In genomic region chr14:77825895-77826519, GRCh38 we compare ENCODE assay signal across 1 cellular context.
A peak's percentile ranks its signal among the peaks of the same experiment; 100 is the strongest.
TF ChIP-seq lines count a peak whose summit lies in the region.

No MANE protein-coding gene starts in this region.

TF ChIP-seq in K562, 482 proteins besides CTCF, POLR2A, EP300 and RAD21 (continued from another document and continues in another):
- TF ChIP-seq CBFA2T3 (IDR thresholded peaks at IDR 0.05) (peak; percentile 95), RREB1 (CRISPR knock-in tag; IDR thresholded peaks at IDR 0.05) (0 out of 2 replicates have a peak, but pooled peaks have one; percentile 22), MBD2 (IDR thresholded peaks at IDR 0.05; ENCODE audit: borderline replicate concordance, low read depth) (peak; percentile 71; the same call in 1 of the 2 replicates), ZNF589 (CRISPR knock-in tag; IDR thresholded peaks at IDR 0.05; ENCODE audit: low read depth) (peak; percentile 68; the same call in 1 of the 2 replicates), TAL1 (IDR thresholded peaks at IDR 0.05) (peak; percentile 83), ZNF197 (CRISPR knock-in tag; IDR thresholded peaks at IDR 0.05; ENCODE audit: low read depth) (peak; percentile 62; the same call in 1 of the 2 replicates), ELF1 (tag; IDR thresholded peaks at IDR 0.05) (no peak), MYC (IDR thresholded peaks at IDR 0.05; ENCODE audit: low read depth, low read length) (0 out of 2 replicates have a peak, but pooled peaks have one; percentile 49), MYC (CRISPR knock-in tag; IDR thresholded peaks at IDR 0.05; ENCODE audit: borderline replicate concordance, low read depth) (no peak), FOXJ2 (tag; IDR thresholded peaks at IDR 0.05) (0 out of 2 replicates have a peak, but pooled peaks have one; percentile 23), L3MBTL2 (IDR thresholded peaks at IDR 0.05) (peak; percentile 98), CXXC5 (CRISPR knock-in tag; IDR thresholded peaks at IDR 0.05) (peak; percentile 89), BDP1 (IDR thresholded peaks at IDR 0.05; ENCODE audit: insufficient read depth, insufficient read length) (no peak), SIN3B (IDR thresholded peaks at IDR 0.05; ENCODE audit: low read depth) (no peak), ZNF318 (IDR thresholded peaks at IDR 0.05; ENCODE audit: borderline replicate concordance in 1 of 2, low read depth in 1 of 2) (peak in 1 of 2 experiments; percentile 76; a peak in 2 of 4 replicates), ZNF232 (CRISPR knock-in tag; IDR thresholded peaks at IDR 0.05) (no peak), NCOR1 (IDR thresholded peaks at IDR 0.05) (peak; percentile 85), ESRRA (IDR thresholded peaks at IDR 0.05; ENCODE audit: borderline replicate concordance, low read depth) (peak; percentile 15; the same call in 1 of the 2 replicates), ZNF592 (IDR thresholded peaks at IDR 0.05) (peak; percentile 98), CREM (IDR thresholded peaks at IDR 0.05; ENCODE audit: low read depth) (peak; percentile 69), CREB1 (IDR thresholded peaks at IDR 0.05) (peak; percentile 60; the same call in 1 of the 2 replicates), CREB1 (CRISPR knock-in tag; IDR thresholded peaks at IDR 0.05) (0 out of 2 replicates have a peak, but pooled peaks have one; percentile 64), STAT5A (IDR thresholded peaks at IDR 0.05; ENCODE audit: borderline replicate concordance, low read length) (peak; percentile 59), KAT7 (CRISPR knock-in tag; IDR thresholded peaks at IDR 0.05; ENCODE audit: borderline replicate concordance) (peak; percentile 45; the same call in 1 of the 2 replicates), ZNF668 (CRISPR knock-in tag; IDR thresholded peaks at IDR 0.05) (peak; percentile 50; the same call in 1 of the 2 replicates), JUNB (CRISPR knock-in tag; conservative IDR thresholded peaks at IDR 0.05) (0 out of 2 replicates have a peak, but pooled peaks have one; percentile 10)
- TF ChIP-seq, protein P1, sequence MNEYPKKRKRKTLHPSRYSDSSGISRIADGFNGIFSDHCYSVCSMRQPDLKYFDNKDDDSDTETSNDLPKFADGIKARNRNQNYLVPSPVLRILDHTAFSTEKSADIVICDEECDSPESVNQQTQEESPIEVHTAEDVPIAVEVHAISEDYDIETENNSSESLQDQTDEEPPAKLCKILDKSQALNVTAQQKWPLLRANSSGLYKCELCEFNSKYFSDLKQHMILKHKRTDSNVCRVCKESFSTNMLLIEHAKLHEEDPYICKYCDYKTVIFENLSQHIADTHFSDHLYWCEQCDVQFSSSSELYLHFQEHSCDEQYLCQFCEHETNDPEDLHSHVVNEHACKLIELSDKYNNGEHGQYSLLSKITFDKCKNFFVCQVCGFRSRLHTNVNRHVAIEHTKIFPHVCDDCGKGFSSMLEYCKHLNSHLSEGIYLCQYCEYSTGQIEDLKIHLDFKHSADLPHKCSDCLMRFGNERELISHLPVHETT (CRISPR knock-in tag; conservative IDR thresholded peaks at IDR 0.05 in 1 of 2, IDR thresholded peaks at IDR 0.05 in 1 of 2): peak in 1 of 2 experiments; percentile 54; a peak in 2 of 4 replicates
- TF ChIP-seq, protein P2, sequence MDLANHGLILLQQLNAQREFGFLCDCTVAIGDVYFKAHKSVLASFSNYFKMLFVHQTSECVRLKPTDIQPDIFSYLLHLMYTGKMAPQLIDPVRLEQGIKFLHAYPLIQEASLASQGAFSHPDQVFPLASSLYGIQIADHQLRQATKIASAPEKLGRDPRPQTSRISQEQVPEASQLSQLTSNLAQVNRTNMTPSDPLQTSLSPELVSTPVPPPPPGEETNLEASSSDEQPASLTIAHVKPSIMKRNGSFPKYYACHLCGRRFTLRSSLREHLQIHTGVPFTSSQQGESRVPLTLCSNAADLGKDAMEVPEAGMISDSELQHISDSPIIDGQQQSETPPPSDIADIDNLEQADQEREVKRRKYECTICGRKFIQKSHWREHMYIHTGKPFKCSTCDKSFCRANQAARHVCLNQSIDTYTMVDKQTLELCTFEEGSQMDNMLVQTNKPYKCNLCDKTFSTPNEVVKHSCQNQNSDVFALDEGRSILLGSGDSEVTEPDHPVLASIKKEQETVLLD (IDR thresholded peaks at IDR 0.05): 0 out of 2 replicates have a peak, but pooled peaks have one; percentile 69
- TF ChIP-seq, protein P3, sequence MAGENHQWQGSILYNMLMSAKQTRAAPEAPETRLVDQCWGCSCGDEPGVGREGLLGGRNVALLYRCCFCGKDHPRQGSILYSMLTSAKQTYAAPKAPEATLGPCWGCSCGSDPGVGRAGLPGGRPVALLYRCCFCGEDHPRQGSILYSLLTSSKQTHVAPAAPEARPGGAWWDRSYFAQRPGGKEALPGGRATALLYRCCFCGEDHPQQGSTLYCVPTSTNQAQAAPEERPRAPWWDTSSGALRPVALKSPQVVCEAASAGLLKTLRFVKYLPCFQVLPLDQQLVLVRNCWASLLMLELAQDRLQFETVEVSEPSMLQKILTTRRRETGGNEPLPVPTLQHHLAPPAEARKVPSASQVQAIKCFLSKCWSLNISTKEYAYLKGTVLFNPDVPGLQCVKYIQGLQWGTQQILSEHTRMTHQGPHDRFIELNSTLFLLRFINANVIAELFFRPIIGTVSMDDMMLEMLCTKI (IDR thresholded peaks at IDR 0.05; ENCODE audit: partially characterized antibody): no peak
- TF ChIP-seq, protein P4, sequence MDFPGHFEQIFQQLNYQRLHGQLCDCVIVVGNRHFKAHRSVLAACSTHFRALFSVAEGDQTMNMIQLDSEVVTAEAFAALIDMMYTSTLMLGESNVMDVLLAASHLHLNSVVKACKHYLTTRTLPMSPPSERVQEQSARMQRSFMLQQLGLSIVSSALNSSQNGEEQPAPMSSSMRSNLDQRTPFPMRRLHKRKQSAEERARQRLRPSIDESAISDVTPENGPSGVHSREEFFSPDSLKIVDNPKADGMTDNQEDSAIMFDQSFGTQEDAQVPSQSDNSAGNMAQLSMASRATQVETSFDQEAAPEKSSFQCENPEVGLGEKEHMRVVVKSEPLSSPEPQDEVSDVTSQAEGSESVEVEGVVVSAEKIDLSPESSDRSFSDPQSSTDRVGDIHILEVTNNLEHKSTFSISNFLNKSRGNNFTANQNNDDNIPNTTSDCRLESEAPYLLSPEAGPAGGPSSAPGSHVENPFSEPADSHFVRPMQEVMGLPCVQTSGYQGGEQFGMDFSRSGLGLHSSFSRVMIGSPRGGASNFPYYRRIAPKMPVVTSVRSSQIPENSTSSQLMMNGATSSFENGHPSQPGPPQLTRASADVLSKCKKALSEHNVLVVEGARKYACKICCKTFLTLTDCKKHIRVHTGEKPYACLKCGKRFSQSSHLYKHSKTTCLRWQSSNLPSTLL (IDR thresholded peaks at IDR 0.05): no peak
